Comparison of ENCODE assay signal across 1 cellular context in genomic region chr11:62372871-62373270, GRCh38.
TF ChIP-seq lines count a peak whose summit lies in the region.

No MANE protein-coding gene starts in this region.

TF ChIP-seq in GM12878, 131 proteins besides CTCF, POLR2A, EP300 and RAD21 (continued from another document):
- no peak for TF ChIP-seq ZBTB33 (IDR thresholded peaks at IDR 0.05)
- no peak for TF ChIP-seq CBFB (IDR thresholded peaks at IDR 0.05; ENCODE audit: low read depth)
- no peak for TF ChIP-seq SUZ12 (IDR thresholded peaks at IDR 0.05; ENCODE audit: unreplicated experiment)
- TF ChIP-seq NR2F1 (conservative IDR thresholded peaks at IDR 0.05): no peak
- TF ChIP-seq MEF2B (IDR thresholded peaks at IDR 0.05; ENCODE audit: partially characterized antibody, poor library complexity, severe bottlenecking): no peak
- TF ChIP-seq ELK1 (IDR thresholded peaks at IDR 0.05; ENCODE audit: low read depth, low read length): no peak
- no peak for TF ChIP-seq SMARCA5 (IDR thresholded peaks at IDR 0.05)
